In the genomic region with DNA sequence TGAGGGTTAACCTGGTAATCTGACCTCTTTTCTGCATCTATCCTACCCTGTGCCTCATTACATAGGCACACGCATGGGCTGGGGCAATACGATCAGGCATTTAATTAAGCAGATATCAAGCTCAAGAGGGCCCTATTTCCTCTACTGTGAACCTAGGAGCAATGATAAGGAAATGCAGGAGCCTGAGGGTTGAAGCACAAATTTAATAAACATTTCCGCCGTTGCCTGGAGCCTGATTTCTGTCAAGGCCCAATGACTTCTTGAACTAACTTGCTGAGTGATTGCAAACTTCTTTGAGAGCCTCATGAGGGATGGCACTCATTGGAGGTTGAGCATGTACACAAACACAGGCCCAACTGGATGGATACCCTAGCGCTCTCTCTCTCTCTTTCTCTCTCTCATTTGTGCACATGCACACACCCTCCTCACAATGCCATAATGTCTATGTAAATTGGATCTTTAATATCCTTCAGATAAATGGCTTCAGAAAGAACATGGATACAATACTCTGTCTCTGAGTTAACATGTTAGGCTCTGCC, we compare ENCODE assay signal across 22 cellular contexts.
DNase-seq lines count a peak whose midpoint lies in the region; ATAC-seq and TF ChIP-seq lines count a peak whose summit lies in the region.
"Had no signal": no experiment of that assay in that cellular context is flagged by ENCODE, and none has a peak within 500 bp of the region (broad histone marks: within the 10 kb centered on the region; RNA-seq: fewer than 3 reads in every experiment).

No MANE protein-coding gene starts in this region.

- H3K4me1 ChIP-seq in BE2C (peaks cover 4% of the 10 kb centered on the region; the same call in 1 of the 2 replicates), lower lobe of right lung (no peaks in the 10 kb centered on the region)
- H3K4me1 ChIP-seq: A549, HAP-1 had no signal

- H3K9me3 ChIP-seq in BE2C: no peaks in the 10 kb centered on the region
- H3K9me3 ChIP-seq in lower lobe of right lung: no peaks in the 10 kb centered on the region
- H3K9me3 ChIP-seq: A549, HAP-1 had no signal

- DNase-seq in NCI-H510A treated with DMSO at 0.1 percent for 48 hours (lab: John Stamatoyannopoulos, UW) (peak; percentile 22), NCI-H510A (lab: John Stamatoyannopoulos, UW) (no peak), BE2C (peak; percentile 25), ecto neural progenitor cell (ENCODE audit: low spot score) (peak; percentile 17), lower lobe of right lung (no peak)
- DNase-seq in central memory CD4-positive, alpha-beta T cell: no peak
- DNase-seq in stimulated activated CD4-positive, alpha-beta T cell treated with anti-CD3 and anti-CD28 coated beads, Interleukin-15, amount 100 ng/mL, for 24 hours: no peak
- DNase-seq: 8988T; ACHN; AML-193; C1 segment of cervical spinal cord; Calu3; CD4-positive, alpha-beta memory T cell; COR-L47; DMS53; DMS79 treated with DMSO at 0.1 percent for 48 hours; GF-D8; GOT3; HFFc6 had no signal

- H3K36me3 ChIP-seq in BE2C (no peaks in the 10 kb centered on the region), lower lobe of right lung (no peaks in the 10 kb centered on the region)
- H3K36me3 ChIP-seq: HAP-1 had no signal

- H3K27me3 ChIP-seq in BE2C (no peaks in the 10 kb centered on the region), lower lobe of right lung (ENCODE audit: low read depth) (no peaks in the 10 kb centered on the region)

- H3K27ac ChIP-seq in lower lobe of right lung: no peak overlapping the region
- H3K27ac ChIP-seq: A549 had no signal

- no peak overlapping the region for H3K4me3 ChIP-seq in BE2C (ENCODE audit: low read depth, low read length)
- H3K4me3 ChIP-seq in lower lobe of right lung: no peak overlapping the region
- H3K4me3 ChIP-seq: A549, HAP-1 had no signal

- intact Hi-C loops in lower lobe of right lung (cut with DNase I): no loop called here

- ATAC-seq in lower lobe of right lung (peak; percentile 42 to 68), HG02885 (IDR thresholded peaks at IDR 0.05; ENCODE audit: poor library complexity, unreplicated experiment) (no peak)
- ATAC-seq: A549 had no signal

- TF ChIP-seq CTCF in BE2C (IDR thresholded peaks at IDR 0.05; ENCODE audit: low read depth, low read length) (no peak), lower lobe of right lung (IDR thresholded peaks at IDR 0.05) (no peak)

Comparison
In these comparisons a context has a peak if more than half of its experiments do, and no peak if none do; other contexts are left out.
1. DNase-seq: peak in NCI-H510A treated with DMSO at 0.1 percent for 48 hours (single experiment), BE2C (single experiment) and ecto neural progenitor cell (single experiment); none in NCI-H510A (single experiment), lower lobe of right lung (single experiment), central memory CD4-positive, alpha-beta T cell (single experiment) and stimulated activated CD4-positive, alpha-beta T cell treated with anti-CD3 and anti-CD28 coated beads, Interleukin-15, amount 100 ng/mL, for 24 hours (single experiment).